In the genomic region with DNA sequence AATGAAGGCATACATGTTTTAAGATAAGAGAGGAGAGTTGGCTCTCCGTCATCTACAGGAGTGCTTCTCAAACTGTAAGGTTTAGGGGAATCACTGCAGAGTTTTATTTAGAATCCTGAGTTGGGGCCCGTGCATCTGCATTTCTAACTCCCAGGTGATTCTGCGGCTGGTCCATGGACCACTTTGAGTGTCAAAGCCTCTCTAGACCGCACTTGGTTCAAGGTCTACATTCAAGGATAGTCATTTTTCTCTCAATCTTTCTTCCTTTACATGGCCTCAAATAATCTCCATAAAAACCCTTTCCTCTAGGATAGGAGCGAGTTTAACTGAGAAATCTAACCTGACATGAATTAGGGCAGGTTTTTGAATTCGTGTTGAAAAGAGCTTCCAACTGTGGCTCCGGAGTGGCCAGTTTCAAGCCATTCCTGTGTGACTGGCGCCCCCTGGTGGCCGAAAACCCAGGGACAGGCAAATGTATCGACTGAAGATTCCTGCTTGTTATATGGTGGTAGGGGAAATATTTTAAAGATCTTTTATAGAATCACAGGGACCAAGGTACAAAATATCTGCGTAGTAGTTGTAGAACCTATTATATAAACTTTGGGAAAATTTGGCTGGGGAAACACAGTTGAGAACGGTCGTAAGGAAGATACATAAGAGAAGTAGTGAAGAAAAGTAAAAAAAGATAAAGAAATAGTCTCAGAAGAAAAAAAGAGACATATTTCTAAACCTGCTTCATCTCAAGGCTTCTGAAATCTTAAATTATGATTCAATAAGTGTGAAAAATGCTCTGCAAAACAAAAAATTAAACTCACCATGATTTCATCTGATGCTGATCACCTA, we compare ENCODE assay signal across 8 cellular contexts. TPM values are rescaled to one million over a fixed set of nuclear protein-coding genes. Genes with fewer than 3 reads are reported as not detected.
DNase-seq lines count a peak whose midpoint lies in the region; ATAC-seq and TF ChIP-seq lines count a peak whose summit lies in the region.

No MANE protein-coding gene starts in this region.

- H3K36me3 ChIP-seq in KMS-11 (ENCODE audit: insufficient read depth) (no peaks in the 10 kb centered on the region), stomach (no peaks in the 10 kb centered on the region)

- H3K27me3 ChIP-seq in KMS-11 (ENCODE audit: insufficient read depth, low read depth) (no peaks in the 10 kb centered on the region), stomach (no peaks in the 10 kb centered on the region)

- peaks cover 7% of the 10 kb centered on the region for H3K27me3 Mint-ChIP-seq in neural crest cell (ENCODE audit: low read depth)

- no peaks in the 10 kb centered on the region for H3K9me3 Mint-ChIP-seq in neural crest cell

- H3K9ac ChIP-seq in KMS-11 = no peak overlapping the region

- no peak for TF ChIP-seq EP300 in stomach (IDR thresholded peaks at IDR 0.05)

- intact Hi-C loops in stomach (cut with DNase I; ENCODE audit: low total_unique reads) = no loop called here

- H2AFZ ChIP-seq in KMS-11 (ENCODE audit: low read depth) = peak overlapping the region; percentile 22; the same call in 1 of the 2 replicates

- TF ChIP-seq POLR2A in stomach (IDR thresholded peaks at IDR 0.05) = no peak

- DNase-seq in DMS153 (lab: John Stamatoyannopoulos, UW) = peak; percentile 12
- peak; percentile 68 for DNase-seq in RKO (ENCODE audit: low spot score)
- peak; percentile 80 for DNase-seq in activated T-helper 1 cell treated with Interleukin-2 at 50 U/mL for 16 hours (ENCODE audit: low read depth)
- DNase-seq in fibroblast of peridontal ligament (ENCODE audit: extremely low read depth) = peak; percentile 82
- peak; percentile 98 for DNase-seq in neural crest cell (ENCODE audit: low read depth, low spot score)
- peak; percentile 94 for DNase-seq in stomach

- H3K4me1 Mint-ChIP-seq in neural crest cell = no peaks in the 10 kb centered on the region

- no peaks in the 10 kb centered on the region for H4K20me1 ChIP-seq in KMS-11 (ENCODE audit: insufficient read depth)

- no peak overlapping the region for H3K4me3 Mint-ChIP-seq in neural crest cell

- no peak overlapping the region; the same call in 1 of the 2 replicates for H3K4me2 ChIP-seq in KMS-11

- H3K36me3 Mint-ChIP-seq in neural crest cell (ENCODE audit: low read depth) = no peaks in the 10 kb centered on the region

- H3K4me1 ChIP-seq in KMS-11 (ENCODE audit: low read depth, poor library complexity, severe bottlenecking) (no peaks in the 10 kb centered on the region), stomach (peaks cover 0 to 17% (median 8%) of the 10 kb centered on the region in 4 donors)

- H3K4me3 ChIP-seq in KMS-11 (IDR thresholded peaks at IDR 0.05; ENCODE audit: insufficient read depth, low read depth, low read length) = no peak overlapping the region
- no peak overlapping the region for H3K4me3 ChIP-seq in stomach

- TF ChIP-seq CTCF in KMS-11 (conservative IDR thresholded peaks at IDR 0.05; ENCODE audit: low read depth, low read length) (peak; percentile 99), neural crest cell (conservative IDR thresholded peaks at IDR 0.05) (peak; percentile 97), stomach (IDR thresholded peaks at IDR 0.05) (peak in 6 of 7 experiments; percentile 84 to 99 (median 92))

- no peaks in the 10 kb centered on the region for H3K79me2 ChIP-seq in KMS-11 (ENCODE audit: insufficient read depth, low read depth)

- H3K27ac ChIP-seq in KMS-11 = no peak overlapping the region
- H3K27ac ChIP-seq in stomach = no peak overlapping the region

- ATAC-seq in GM21619 (IDR thresholded peaks at IDR 0.05; ENCODE audit: unreplicated experiment) = peak; percentile 66

- no peak overlapping the region for H3K27ac Mint-ChIP-seq in neural crest cell (ENCODE audit: unreplicated experiment)

- no peaks in the 10 kb centered on the region for H3K9me3 ChIP-seq in stomach

- WGBS in stomach, 5 donors = 26 to 28% (median 27%) methylated on average over 13 of the region's 13 CpGs

RNA-seq across cellular contexts. Expression of gene GABRR3, which starts 11.9 kb away (rescaled TPM):
- total RNA-seq in neural crest cell (not detected in 2 replicates), stomach (not detected)
- polyA plus RNA-seq in stomach = not detected

RNA-seq across cellular contexts. Expression of gene RIOX2, which starts 51.0 kb away (rescaled TPM):
- total RNA-seq in neural crest cell (21.0 and 22.6 TPM in 2 replicates), stomach (10 to 100 TPM in 4 of 5 donors, under 1 TPM in 1; 0.58 to 28.1 (median 16.3) TPM)
- polyA plus RNA-seq in stomach = 10 to 100 TPM; 13.0 to 18.8 (median 17.7) TPM

Comparison
In these comparisons a context has a peak if more than half of its experiments do, and no peak if none do; other contexts are left out.
1. DNase-seq: peak in every context shown above with its lines; median percentile 98 in neural crest cell; 94 in stomach; 82 in fibroblast of peridontal ligament; 80 in activated T-helper 1 cell treated with Interleukin-2 at 50 U/mL for 16 hours; 68 in RKO; 12 in DMS153.